ENCODE assay signal across 2 cellular contexts in genomic region chr17:41967141-41967920, GRCh38.
TF ChIP-seq lines count a peak whose summit lies in the region.

No MANE protein-coding gene starts in this region.

TF ChIP-seq in SK-N-SH treated with all-trans-retinoic acid at 6 μM for 48 hours, 23 proteins besides CTCF, POLR2A, EP300 and RAD21:
- TF ChIP-seq ZNF70 (CRISPR knock-in tag; IDR thresholded peaks at IDR 0.05) (no peak), PATZ1 (CRISPR knock-in tag; IDR thresholded peaks at IDR 0.05; ENCODE audit: borderline replicate concordance) (peak; percentile 60; the same call in 1 of the 2 replicates), ZFP30 (CRISPR knock-in tag; IDR thresholded peaks at IDR 0.05) (peak; percentile 3; the same call in 1 of the 2 replicates)
TF ChIP-seq in SK-N-SH treated with all-trans-retinoic acid at 6 μM for 48 hours: peak in this region for 2.

TF ChIP-seq in GM12878, 131 proteins besides CTCF, POLR2A, EP300 and RAD21 (continues in another document):
- TF ChIP-seq BCL3 (IDR thresholded peaks at IDR 0.05; ENCODE audit: borderline replicate concordance, insufficient read depth, low read depth, low read length, poor library complexity, severe bottlenecking): no peak
- TF ChIP-seq STAT1 (conservative IDR thresholded peaks at IDR 0.05): no peak
- TF ChIP-seq SREBF2 (IDR thresholded peaks at IDR 0.05; ENCODE audit: low read length): no peak
- TF ChIP-seq PAX5 (IDR thresholded peaks at IDR 0.05; ENCODE audit: borderline replicate concordance, low read depth, low read length): peak; percentile 59; the same call in 1 of the 2 replicates
- no peak for TF ChIP-seq BHLHE40 (IDR thresholded peaks at IDR 0.05; ENCODE audit: borderline replicate concordance in 1 of 2, low read depth in 2 of 2, low read length in 1 of 2)
- TF ChIP-seq YBX1 (IDR thresholded peaks at IDR 0.05): no peak
- no peak for TF ChIP-seq SMAD5 (IDR thresholded peaks at IDR 0.05; ENCODE audit: low read depth)
- no peak for TF ChIP-seq STAT3 (IDR thresholded peaks at IDR 0.05; ENCODE audit: low read depth, low read length)
- TF ChIP-seq BCLAF1 (IDR thresholded peaks at IDR 0.05): no peak
- no peak for TF ChIP-seq CBFB (IDR thresholded peaks at IDR 0.05; ENCODE audit: low read depth)
- no peak for TF ChIP-seq NR2C2 (IDR thresholded peaks at IDR 0.05; ENCODE audit: borderline replicate concordance, control insufficient read depth, insufficient read length, low read depth)
- TF ChIP-seq RELA (IDR thresholded peaks at IDR 0.05; ENCODE audit: borderline replicate concordance, partially characterized antibody): no peak
- no peak for TF ChIP-seq DPF2 (IDR thresholded peaks at IDR 0.05)
- no peak for TF ChIP-seq CHD2 (IDR thresholded peaks at IDR 0.05; ENCODE audit: borderline replicate concordance, low read depth, low read length)
- TF ChIP-seq ZNF217 (IDR thresholded peaks at IDR 0.05): no peak
- TF ChIP-seq CREB1 (IDR thresholded peaks at IDR 0.05; ENCODE audit: low read depth): no peak
- TF ChIP-seq MXI1 (IDR thresholded peaks at IDR 0.05; ENCODE audit: low read depth, low read length): no peak
- TF ChIP-seq ATF7 (IDR thresholded peaks at IDR 0.05; ENCODE audit: low read depth): no peak
- TF ChIP-seq POU2F2 (IDR thresholded peaks at IDR 0.05; ENCODE audit: borderline replicate concordance, low read depth, low read length): no peak
- TF ChIP-seq SMARCA5 (IDR thresholded peaks at IDR 0.05): peak; percentile 77; the same call in 1 of the 2 replicates
- TF ChIP-seq ZBTB40 (IDR thresholded peaks at IDR 0.05; ENCODE audit: borderline replicate concordance): no peak
- no peak for TF ChIP-seq IRF5 (IDR thresholded peaks at IDR 0.05; ENCODE audit: borderline replicate concordance)
- no peak for TF ChIP-seq ZBTB33 (IDR thresholded peaks at IDR 0.05)
- no peak for TF ChIP-seq SKIL (IDR thresholded peaks at IDR 0.05; ENCODE audit: low read depth, poor library complexity, severe bottlenecking)
- 0 out of 2 replicates have a peak, but pooled peaks have one; percentile 46 for TF ChIP-seq TARDBP (IDR thresholded peaks at IDR 0.05; ENCODE audit: borderline replicate concordance)
- TF ChIP-seq ZNF384 (IDR thresholded peaks at IDR 0.05; ENCODE audit: borderline replicate concordance, low read depth, low read length): no peak
- no peak for TF ChIP-seq TCF7 (IDR thresholded peaks at IDR 0.05; ENCODE audit: borderline replicate concordance)
- no peak for TF ChIP-seq PKNOX1 (IDR thresholded peaks at IDR 0.05)
- no peak for TF ChIP-seq NR2C1 (IDR thresholded peaks at IDR 0.05)
- TF ChIP-seq ETV6 (conservative IDR thresholded peaks at IDR 0.05 in 1 of 2, IDR thresholded peaks at IDR 0.05 in 1 of 2; ENCODE audit: borderline replicate concordance in 1 of 2, low read depth in 1 of 2): no peak
- TF ChIP-seq ASH2L (IDR thresholded peaks at IDR 0.05; ENCODE audit: borderline replicate concordance, low read depth): no peak
- no peak for TF ChIP-seq FOXK2 (IDR thresholded peaks at IDR 0.05)
- no peak for TF ChIP-seq EED (IDR thresholded peaks at IDR 0.05; ENCODE audit: low read depth)
- TF ChIP-seq IKZF1 (conservative IDR thresholded peaks at IDR 0.05): no peak
- TF ChIP-seq GATAD2B (conservative IDR thresholded peaks at IDR 0.05; ENCODE audit: low read depth): 0 out of 2 replicates have a peak, but pooled peaks have one; percentile 3
- no peak for TF ChIP-seq ZBTB4 (CRISPR knock-in tag; IDR thresholded peaks at IDR 0.05)
- no peak for TF ChIP-seq HDAC6 (IDR thresholded peaks at IDR 0.05; ENCODE audit: unreplicated experiment)
- TF ChIP-seq RBBP5 (conservative IDR thresholded peaks at IDR 0.05): no peak
- TF ChIP-seq POLR2AphosphoS5 (IDR thresholded peaks at IDR 0.05; ENCODE audit: low read length): peak; percentile 55; the same call in 1 of the 2 replicates
